Comparison of ENCODE assay signal across 9 cellular contexts in genomic region chr2:19208479-19209204, GRCh38.
"Had no signal": no experiment of that assay in that cellular context is flagged by ENCODE, and none has a peak within 500 bp of the region (broad histone marks: within the 10 kb centered on the region; RNA-seq: fewer than 3 reads in every experiment).

No MANE protein-coding gene starts in this region.

- H3K27ac Mint-ChIP-seq: GM23338, H9, IgD-negative memory B cell had no signal

- H3K4me1 Mint-ChIP-seq: GM23338, IgD-negative memory B cell had no signal

- H3K4me3 Mint-ChIP-seq: GM23338, H9, IgD-negative memory B cell had no signal

- H3K4me3 ChIP-seq: GM23338 had no signal

- FAIRE-seq: H1, H54, HTR-8/SVneo had no signal

- H3K27me3 Mint-ChIP-seq: IgD-negative memory B cell had no signal

- H3K9me3 Mint-ChIP-seq: GM23338, H9 had no signal

- H3K27ac ChIP-seq: KMS-11 had no signal

- DNase-seq: H9, HCEC 1CT, KBM-7 had no signal

- ATAC-seq: GM23338 had no signal

- H3K4me2 ChIP-seq: GM23338, KMS-11 had no signal
